ENCODE assay signal across 26 cellular contexts in the genomic region with DNA sequence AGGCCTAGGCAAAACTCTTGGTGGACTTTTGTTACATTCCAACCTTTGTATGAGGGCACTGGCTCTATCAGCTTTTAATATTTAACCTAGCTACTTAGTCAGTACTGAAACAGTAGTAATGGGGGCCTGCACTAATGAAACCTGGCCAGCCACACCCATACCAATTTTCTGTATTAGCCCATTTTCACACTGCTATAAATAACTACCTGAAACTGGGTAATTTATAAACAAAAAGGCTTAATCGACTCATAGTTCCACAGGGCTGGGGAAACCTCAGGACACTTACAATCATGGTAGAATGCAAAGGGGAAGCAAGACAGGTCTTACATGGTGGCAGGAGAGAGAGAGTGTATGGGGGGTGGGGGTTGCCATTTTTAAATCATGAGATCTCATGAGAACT.
DNase-seq lines count a peak whose midpoint lies in the region; ATAC-seq and TF ChIP-seq lines count a peak whose summit lies in the region.
"Had no signal": no experiment of that assay in that cellular context is flagged by ENCODE, and none has a peak within 500 bp of the region (broad histone marks: within the 10 kb centered on the region; RNA-seq: fewer than 3 reads in every experiment).

No MANE protein-coding gene starts in this region.

- no peak overlapping the region for H3K27ac Mint-ChIP-seq in GM23338
- H3K27ac Mint-ChIP-seq: activated CD8-positive, alpha-beta T cell treated with anti-CD3 and anti-CD28 coated beads, Interleukin-2, amount 10 ng/mL, durations not matched to agents 7 days and 5 days; activated naive CD8-positive, alpha-beta T cell treated with anti-CD3 and anti-CD28 coated beads, Interleukin-2, amount 50 U/mL, for 24 hours; activated T-helper 1 cell treated with anti-CD3 and anti-CD28 coated beads, Interleukin-12 subunit alpha, Interleukin-12 subunit beta, Interleukin-2, Interleukin-4 antibody, amounts not matched to agents 30 ng/mL and 10 ng/mL and 1 ng/mL, durations not matched to agents 14 hours and 24 hours and 36 hours; IgD-negative memory B cell; stimulated activated naive CD8-positive, alpha-beta T cell treated with anti-CD3 and anti-CD28 coated beads, Interleukin-15, amount 100 ng/mL, for 72 hours had no signal

- no peak overlapping the region for H3K4me3 Mint-ChIP-seq in GM23338
- H3K4me3 Mint-ChIP-seq: activated CD8-positive, alpha-beta T cell treated with anti-CD3 and anti-CD28 coated beads, Interleukin-2, amount 10 ng/mL, durations not matched to agents 7 days and 5 days; activated naive CD8-positive, alpha-beta T cell treated with anti-CD3 and anti-CD28 coated beads, Interleukin-2, amount 50 U/mL, for 24 hours; activated T-helper 1 cell treated with anti-CD3 and anti-CD28 coated beads, Interleukin-12 subunit alpha, Interleukin-12 subunit beta, Interleukin-2, Interleukin-4 antibody, amounts not matched to agents 30 ng/mL and 10 ng/mL and 1 ng/mL, durations not matched to agents 14 hours and 24 hours and 36 hours; IgD-negative memory B cell; stimulated activated naive CD8-positive, alpha-beta T cell treated with anti-CD3 and anti-CD28 coated beads, Interleukin-15, amount 100 ng/mL, for 72 hours had no signal

- no peak for DNase-seq in Right ventricle myocardium superior
- DNase-seq in GM23338 (ENCODE audit: low spot score) = no peak
- no peak for DNase-seq in SK-N-SH
- no peak for DNase-seq in NOMO-1 treated with dmso at 0.1 percent for 144 hours (lab: John Stamatoyannopoulos, UW; ENCODE audit: unreplicated experiment)
- DNase-seq: activated CD8-positive, alpha-beta T cell treated with anti-CD3 and anti-CD28 coated beads, Interleukin-2, amount 10 ng/mL, durations not matched to agents 7 days and 5 days; activated naive CD8-positive, alpha-beta T cell treated with anti-CD3 and anti-CD28 coated beads, Interleukin-2, amount 50 U/mL, for 24 hours; DMS153; left ventricle myocardium inferior; MV-4-11; NCI-H2081; NCI-H524 treated with DMSO at 0.1 percent for 48 hours; right cardiac atrium; SHP77 treated with DMSO at 0.1 percent for 48 hours; stimulated activated naive CD8-positive, alpha-beta T cell treated with anti-CD3 and anti-CD28 coated beads, Interleukin-15, amount 100 ng/mL, for 72 hours; upper lobe of left lung had no signal

- no peak for TF ChIP-seq CTCF in GM23338 (conservative IDR thresholded peaks at IDR 0.05; ENCODE audit: low read depth in 2 of 2)
- TF ChIP-seq CTCF in SK-N-SH (IDR thresholded peaks at IDR 0.05) = no peak

- H3K36me3 Mint-ChIP-seq in GM23338 (ENCODE audit: low read depth) = peaks cover 28% of the 10 kb centered on the region
- H3K36me3 Mint-ChIP-seq: IgD-negative memory B cell had no signal

- no peak overlapping the region for H2AFZ ChIP-seq in GM23338
- H2AFZ ChIP-seq in SK-N-SH (ENCODE audit: low read depth) = no peak overlapping the region

- TF ChIP-seq RAD21 in SK-N-SH (IDR thresholded peaks at IDR 0.05; ENCODE audit: low read length) = no peak

- H3K36me3 ChIP-seq in GM23338 (ENCODE audit: insufficient read depth) (no peaks in the 10 kb centered on the region), SK-N-SH (replicated peaks in 1 of 2; ENCODE audit: control insufficient read depth in 1 of 2, insufficient read depth in 2 of 2, low read length in 1 of 2) (no peaks in the 10 kb centered on the region)
- H3K36me3 ChIP-seq: left ventricle myocardium inferior, neutrophil, upper lobe of left lung had no signal

- H3F3A ChIP-seq in GM23338 (replicated peaks; ENCODE audit: low read depth) = no peaks in the 10 kb centered on the region
- no peaks in the 10 kb centered on the region for H3F3A ChIP-seq in SK-N-SH (replicated peaks; ENCODE audit: insufficient read depth)

- intact Hi-C loops in Right ventricle myocardium superior (cut with DNase I) = no loop called here

- CTCF ChIA-PET in SK-N-SH (lab: Yijun Ruan, JAX) = no interaction called here

- peaks cover 5% of the 10 kb centered on the region; the same call in 1 of the 3 replicates for H3K4me1 Mint-ChIP-seq in GM23338
- H3K4me1 Mint-ChIP-seq: activated naive CD8-positive, alpha-beta T cell treated with anti-CD3 and anti-CD28 coated beads, Interleukin-2, amount 50 U/mL, for 24 hours; IgD-negative memory B cell; stimulated activated naive CD8-positive, alpha-beta T cell treated with anti-CD3 and anti-CD28 coated beads, Interleukin-15, amount 100 ng/mL, for 72 hours had no signal

- peaks cover 30% of the 10 kb centered on the region; the same call in 1 of the 2 replicates for H3K9me2 ChIP-seq in GM23338 (ENCODE audit: insufficient read depth)
- no peaks in the 10 kb centered on the region for H3K9me2 ChIP-seq in SK-N-SH

- H3K79me2 ChIP-seq in GM23338 (replicated peaks; ENCODE audit: insufficient read depth) (no peaks in the 10 kb centered on the region), SK-N-SH (ENCODE audit: insufficient read depth) (no peaks in the 10 kb centered on the region)

- H4K20me1 ChIP-seq in GM23338 (replicated peaks; ENCODE audit: insufficient read depth) (no peaks in the 10 kb centered on the region), SK-N-SH (ENCODE audit: insufficient read depth) (no peaks in the 10 kb centered on the region)

- H3K4me1 ChIP-seq in GM23338 (ENCODE audit: insufficient read depth) (peaks cover 4% of the 10 kb centered on the region; the same call in 1 of the 2 replicates), SK-N-SH (ENCODE audit: control insufficient read depth in 1 of 2, insufficient read depth in 2 of 2, low read depth in 1 of 2, low read length in 1 of 2) (no peaks in the 10 kb centered on the region)
- H3K4me1 ChIP-seq: A549, left ventricle myocardium inferior, upper lobe of left lung had no signal

- no peaks in the 10 kb centered on the region for H3K9me3 ChIP-seq in SK-N-SH
- H3K9me3 ChIP-seq: A549, left ventricle myocardium inferior, neutrophil, upper lobe of left lung had no signal

- peaks cover 29% of the 10 kb centered on the region for H3K9me3 Mint-ChIP-seq in GM23338
- H3K9me3 Mint-ChIP-seq: activated T-helper 1 cell treated with anti-CD3 and anti-CD28 coated beads, Interleukin-12 subunit alpha, Interleukin-12 subunit beta, Interleukin-2, Interleukin-4 antibody, amounts not matched to agents 30 ng/mL and 10 ng/mL and 1 ng/mL, durations not matched to agents 14 hours and 24 hours and 36 hours had no signal

- ATAC-seq in GM18508 (IDR thresholded peaks at IDR 0.05; ENCODE audit: insufficient read depth, unreplicated experiment) (peak; percentile 65), GM19463 (IDR thresholded peaks at IDR 0.05; ENCODE audit: unreplicated experiment) (peak; percentile 73), HG02763 (IDR thresholded peaks at IDR 0.05; ENCODE audit: unreplicated experiment) (peak; percentile 60), HG03378 (IDR thresholded peaks at IDR 0.05; ENCODE audit: unreplicated experiment) (peak; percentile 48), Right ventricle myocardium superior (ENCODE audit: poor library complexity) (no peak), GM23338 (no peak)
- ATAC-seq: A549; activated CD8-positive, alpha-beta T cell treated with anti-CD3 and anti-CD28 coated beads, Interleukin-2, amount 10 ng/mL, durations not matched to agents 7 days and 5 days; activated naive CD8-positive, alpha-beta T cell treated with anti-CD3 and anti-CD28 coated beads, Interleukin-2, amount 50 U/mL, for 24 hours; esophagus mucosa; right cardiac atrium; stimulated activated naive CD8-positive, alpha-beta T cell treated with anti-CD3 and anti-CD28 coated beads, Interleukin-15, amount 100 ng/mL, for 72 hours had no signal

- H3K9ac ChIP-seq in SK-N-SH = no peak overlapping the region

- no peaks in the 10 kb centered on the region for H3K27me3 ChIP-seq in GM23338 (ENCODE audit: insufficient read depth)
- H3K27me3 ChIP-seq in SK-N-SH (ENCODE audit: insufficient read depth) = no peaks in the 10 kb centered on the region
- H3K27me3 ChIP-seq: neutrophil, upper lobe of left lung had no signal

- H3K4me2 ChIP-seq in GM23338 = no peak overlapping the region
- H3K4me2 ChIP-seq in SK-N-SH = no peak overlapping the region
- H3K4me2 ChIP-seq: A549 had no signal

- no peak overlapping the region for H3K27ac ChIP-seq in GM23338 (ENCODE audit: low read depth)
- H3K27ac ChIP-seq in SK-N-SH (ENCODE audit: low read depth in 2 of 2, low read length in 1 of 2) = no peak overlapping the region
- H3K27ac ChIP-seq: A549, C4-2B, HL-60, left ventricle myocardium inferior, neutrophil, upper lobe of left lung had no signal

- POLR2A ChIA-PET in SK-N-SH (lab: Yijun Ruan, JAX) = no interaction called here

- H3K27me3 Mint-ChIP-seq in GM23338 (ENCODE audit: insufficient read depth, low read depth, poor library complexity) = no peaks in the 10 kb centered on the region
- H3K27me3 Mint-ChIP-seq: activated naive CD8-positive, alpha-beta T cell treated with anti-CD3 and anti-CD28 coated beads, Interleukin-2, amount 50 U/mL, for 24 hours; IgD-negative memory B cell; stimulated activated naive CD8-positive, alpha-beta T cell treated with anti-CD3 and anti-CD28 coated beads, Interleukin-15, amount 100 ng/mL, for 72 hours had no signal

- H3K4me3 ChIP-seq in GM23338 = no peak overlapping the region
- no peak overlapping the region for H3K4me3 ChIP-seq in SK-N-SH (ENCODE audit: low read depth in 2 of 2, low read length in 1 of 2)
- H3K4me3 ChIP-seq: A549, left ventricle myocardium inferior, upper lobe of left lung had no signal

- 8% methylated on average over 1 of the region's 1 CpG for WGBS in SK-N-SH (ENCODE audit: low lambda C conversion rate)

- TF ChIP-seq EP300 in SK-N-SH (IDR thresholded peaks at IDR 0.05; ENCODE audit: borderline replicate concordance in 1 of 2, low read depth in 1 of 2, low read length in 1 of 2) = no peak

TF ChIP-seq in GM23338, 12 proteins besides CTCF, POLR2A, EP300 and RAD21 (continues in another document):
- no peak for TF ChIP-seq EZH2phosphoT487 (IDR thresholded peaks at IDR 0.05; ENCODE audit: unreplicated experiment)
- TF ChIP-seq ZNF114 (CRISPR knock-in tag; IDR thresholded peaks at IDR 0.05) = no peak
- TF ChIP-seq CREB1 (CRISPR knock-in tag; IDR thresholded peaks at IDR 0.05; ENCODE audit: low read depth) = no peak
- no peak for TF ChIP-seq STAT1 (IDR thresholded peaks at IDR 0.05; ENCODE audit: unreplicated experiment)
- TF ChIP-seq EZH2 (IDR thresholded peaks at IDR 0.05; ENCODE audit: low read depth, unreplicated experiment) = no peak
- no peak for TF ChIP-seq NANOG (IDR thresholded peaks at IDR 0.05; ENCODE audit: borderline replicate concordance)
- no peak for TF ChIP-seq POLR2AphosphoS5 (IDR thresholded peaks at IDR 0.05; ENCODE audit: low read depth)

TF ChIP-seq in SK-N-SH, 30 proteins besides CTCF, POLR2A, EP300 and RAD21 (continues in another document):
- TF ChIP-seq, protein P1, sequence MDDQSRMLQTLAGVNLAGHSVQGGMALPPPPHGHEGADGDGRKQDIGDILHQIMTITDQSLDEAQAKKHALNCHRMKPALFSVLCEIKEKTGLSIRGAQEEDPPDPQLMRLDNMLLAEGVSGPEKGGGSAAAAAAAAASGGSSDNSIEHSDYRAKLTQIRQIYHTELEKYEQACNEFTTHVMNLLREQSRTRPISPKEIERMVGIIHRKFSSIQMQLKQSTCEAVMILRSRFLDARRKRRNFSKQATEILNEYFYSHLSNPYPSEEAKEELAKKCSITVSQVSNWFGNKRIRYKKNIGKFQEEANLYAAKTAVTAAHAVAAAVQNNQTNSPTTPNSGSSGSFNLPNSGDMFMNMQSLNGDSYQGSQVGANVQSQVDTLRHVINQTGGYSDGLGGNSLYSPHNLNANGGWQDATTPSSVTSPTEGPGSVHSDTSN (IDR thresholded peaks at IDR 0.05) = no peak
- TF ChIP-seq RCOR1 (IDR thresholded peaks at IDR 0.05; ENCODE audit: low read length) (no peak), POLR2AphosphoS5 (IDR thresholded peaks at IDR 0.05; ENCODE audit: low read depth, low read length) (no peak)

Comparison
In these comparisons a context has a peak if more than half of its experiments do, and no peak if none do; other contexts are left out.
1. ATAC-seq: peak in GM18508 (single experiment), GM19463 (single experiment), HG02763 (single experiment) and HG03378 (single experiment); none in Right ventricle myocardium superior (single experiment) and GM23338 (single experiment).